Comparison of ENCODE assay signal across 20 cellular contexts in the genomic region with DNA sequence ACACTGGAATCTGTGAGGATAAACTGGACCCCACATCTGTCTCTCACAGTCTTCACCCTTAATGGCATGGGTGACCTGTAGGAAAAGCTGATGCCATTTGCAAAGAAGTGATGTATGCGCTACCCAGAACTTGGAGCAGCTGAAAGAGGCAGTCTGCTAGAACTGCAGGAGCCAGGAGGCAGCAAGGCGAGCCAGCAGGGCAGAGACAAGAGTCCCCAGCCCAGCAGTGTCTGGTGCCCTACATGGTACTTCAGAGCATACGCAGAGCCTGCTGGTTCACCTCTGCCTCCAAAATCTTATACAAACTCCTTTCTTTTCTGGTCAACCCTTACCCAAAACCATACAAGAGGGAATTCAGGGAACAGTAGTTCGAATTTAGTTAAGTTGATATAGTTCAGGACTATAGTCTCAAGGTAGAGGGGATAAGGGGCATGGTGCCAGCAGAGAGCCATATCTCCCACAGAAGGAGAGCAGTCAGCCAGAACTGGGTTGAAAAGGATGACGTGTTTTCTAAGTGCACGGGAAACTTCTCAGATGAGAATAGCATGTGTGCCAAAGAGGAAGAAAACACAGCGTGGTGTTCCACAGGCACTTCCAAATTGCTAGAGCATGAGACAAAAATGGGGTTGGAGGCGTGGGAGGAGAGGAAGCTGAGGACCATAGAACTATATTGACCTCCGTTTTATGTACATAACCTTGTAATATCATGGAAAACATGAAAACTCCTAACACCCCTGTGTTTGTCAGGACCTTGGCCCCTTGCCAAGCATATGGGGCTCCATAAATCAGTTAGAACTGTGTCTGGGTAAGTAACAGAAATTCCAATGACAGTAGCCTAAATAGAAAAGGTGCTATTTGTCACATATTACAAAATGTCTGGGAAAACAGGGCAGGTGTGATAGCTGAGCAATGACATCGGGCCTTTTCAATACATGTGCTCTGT.
A peak's percentile ranks its signal among the peaks of the same experiment; 100 is the strongest.
DNase-seq lines count a peak whose midpoint lies in the region; ATAC-seq and TF ChIP-seq lines count a peak whose summit lies in the region.
"Had no signal": no experiment of that assay in that cellular context is flagged by ENCODE, and none has a peak within 500 bp of the region (broad histone marks: within the 10 kb centered on the region; RNA-seq: fewer than 3 reads in every experiment).

No MANE protein-coding gene starts in this region.

- no peaks in the 10 kb centered on the region for H3K27me3 ChIP-seq in body of pancreas
- H3K27me3 ChIP-seq: hepatocyte had no signal

- H3K4me1 ChIP-seq in body of pancreas, result peaks cover 19% of the 10 kb centered on the region

- intact Hi-C loops in body of pancreas (cut with DNase I), result no loop called here

- DNase-seq in Ammon's horn (ENCODE audit: low spot score) (peak; percentile 54), NCI-H1694 (lab: John Stamatoyannopoulos, UW) (peak; percentile 18), body of pancreas (peak; percentile 30 to 55 (median 42)), midbrain (lab: John Stamatoyannopoulos, UW) (peak; percentile 8), NCI-H446 treated with DMSO at 0.1 percent for 48 hours (lab: John Stamatoyannopoulos, UW) (no peak), NOMO-1 treated with dmso at 0.1 percent for 144 hours (lab: John Stamatoyannopoulos, UW; ENCODE audit: unreplicated experiment) (no peak)
- DNase-seq: ACHN; activated CD4-positive, CD25-positive, alpha-beta regulatory T cell treated with anti-CD3 and anti-CD28 coated beads, Interleukin-2, amount 50 U/mL, for 72 hours; activated effector memory CD4-positive, alpha-beta T cell treated with anti-CD3 and anti-CD28 coated beads, Interleukin-2, amount 50 U/mL, for 16 hours; CD4-positive, CD25-positive, alpha-beta regulatory T cell; NCI-H1930; NCI-H69; PC-3; stimulated activated naive CD8-positive, alpha-beta T cell treated with anti-CD3 and anti-CD28 coated beads, Interleukin-15, Interleukin-2, amounts not matched to agents 100 U/mL and 50 U/mL, for 24 hours; T-helper 9 cell had no signal

- WGBS in body of pancreas, 2 donors, result 32 to 33% methylated on average over 10 of the region's 10 CpGs

- ATAC-seq in body of pancreas (peak; percentile 74), GM21390 (IDR thresholded peaks at IDR 0.05; ENCODE audit: unreplicated experiment) (no peak), HG03342 (IDR thresholded peaks at IDR 0.05; ENCODE audit: unreplicated experiment) (no peak)
- ATAC-seq: mucosa of descending colon; PC-3; stimulated activated naive CD8-positive, alpha-beta T cell treated with anti-CD3 and anti-CD28 coated beads, Interleukin-15, Interleukin-2, amounts not matched to agents 100 U/mL and 50 U/mL, for 24 hours had no signal

- TF ChIP-seq POLR2A in body of pancreas (IDR thresholded peaks at IDR 0.05), result no peak

- no peaks in the 10 kb centered on the region for H3K36me3 ChIP-seq in body of pancreas (replicated peaks in 1 of 2; ENCODE audit: insufficient read depth in 1 of 2, low read depth in 2 of 2)

- H3K9me3 ChIP-seq in body of pancreas, result no peaks in the 10 kb centered on the region
- H3K9me3 ChIP-seq: mucosa of descending colon had no signal

- H3K27ac ChIP-seq in body of pancreas, result peak overlapping the region in 2 of 4 donors; percentile 41 to 46
- H3K27ac ChIP-seq: hepatocyte, SK-N-MC had no signal

- no peak overlapping the region for H3K4me3 ChIP-seq in body of pancreas
- H3K4me3 ChIP-seq: hepatocyte, mucosa of descending colon, SK-N-MC had no signal

- no peak for TF ChIP-seq CTCF in body of pancreas (IDR thresholded peaks at IDR 0.05)

Comparison
In these comparisons a context has a peak if more than half of its experiments do, and no peak if none do; other contexts are left out.
1. DNase-seq: peak in Ammon's horn (single experiment), NCI-H1694 (single experiment), body of pancreas (4 of 4) and midbrain (single experiment); none in NCI-H446 treated with DMSO at 0.1 percent for 48 hours (single experiment) and NOMO-1 treated with dmso at 0.1 percent for 144 hours (single experiment).